11 cellular contexts compared by ENCODE assay signal in genomic region chr20:53581444-53582311, GRCh38. TPM values are rescaled to one million over a fixed set of nuclear protein-coding genes. Genes with fewer than 3 reads are reported as not detected.
DNase-seq lines count a peak whose midpoint lies in the region; ATAC-seq, FAIRE-seq and TF ChIP-seq lines count a peak whose summit lies in the region.
"Had no signal": no experiment of that assay in that cellular context is flagged by ENCODE, and none has a peak within 500 bp of the region (broad histone marks: within the 10 kb centered on the region; RNA-seq: fewer than 3 reads in every experiment).

No MANE protein-coding gene starts in this region.

- H3K36me3 Mint-ChIP-seq in CD8-positive, alpha-beta memory T cell: peaks cover 10 to 59% (median 25%) of the 10 kb centered on the region in 3 donors
- peaks cover 11% of the 10 kb centered on the region for H3K36me3 Mint-ChIP-seq in astrocyte (ENCODE audit: low read depth, unreplicated experiment)
- no peaks in the 10 kb centered on the region for H3K36me3 Mint-ChIP-seq in natural killer cell

- peaks cover 83% of the 10 kb centered on the region for H3K4me1 ChIP-seq in CD8-positive, alpha-beta memory T cell (ENCODE audit: insufficient read depth, low read length)
- H3K4me1 ChIP-seq in astrocyte (ENCODE audit: insufficient read depth, low read length): peaks cover 31% of the 10 kb centered on the region

- DNase-seq in CD8-positive, alpha-beta memory T cell: peak in 3 of 5 donors; percentile 41 to 57 (median 57)
- peak; percentile 44 for DNase-seq in MV-4-11 (lab: John Stamatoyannopoulos, UW)
- no peak for DNase-seq in astrocyte (ENCODE audit: low read depth)
- no peak for DNase-seq in natural killer cell
- DNase-seq in iPS-NIHi11 (ENCODE audit: low spot score): no peak
- DNase-seq in cortex of kidney (lab: John Stamatoyannopoulos, UW): no peak
- no peak for DNase-seq in middle frontal gyrus (ENCODE audit: extremely low spot score, low spot score)

- peaks cover 83 to 94% (median 84%) of the 10 kb centered on the region in 3 donors for H3K4me1 Mint-ChIP-seq in CD8-positive, alpha-beta memory T cell
- H3K4me1 Mint-ChIP-seq in astrocyte (ENCODE audit: low read depth, unreplicated experiment) (peaks cover 51% of the 10 kb centered on the region), natural killer cell (peaks cover 61 to 75% of the 10 kb centered on the region in 2 donors)

- no peak overlapping the region for H2AFZ ChIP-seq in astrocyte (ENCODE audit: low read depth, low read length)

- H3K27ac ChIP-seq in CD8-positive, alpha-beta memory T cell (ENCODE audit: low read depth, low read length): peak overlapping the region; percentile 68
- peak overlapping the region; percentile 83 for H3K27ac ChIP-seq in astrocyte (ENCODE audit: low read depth, low read length)

- no peaks in the 10 kb centered on the region for H3K9me3 ChIP-seq in CD8-positive, alpha-beta memory T cell (ENCODE audit: low read length)
- H3K9me3 ChIP-seq in astrocyte (ENCODE audit: insufficient read depth, low read depth, low read length): no peaks in the 10 kb centered on the region
- H3K9me3 ChIP-seq: thoracic aorta had no signal

- H3K4me3 Mint-ChIP-seq in CD8-positive, alpha-beta memory T cell: peak overlapping the region; percentile 84 to 98 (median 89)
- H3K4me3 Mint-ChIP-seq in astrocyte (ENCODE audit: unreplicated experiment) (no peak overlapping the region), natural killer cell (peak overlapping the region; percentile 76)

- H3K9ac ChIP-seq in astrocyte (ENCODE audit: low read length): no peak overlapping the region

- CTCF ChIA-PET in CD8-positive, alpha-beta memory T cell (lab: Charles Lee): interaction anchor here (0.9 to 8.9 kb wide), 9 partner anchors 28 to 335 kb away, joined by 3 to 83 read pairs (median 4); no protein-coding TSS in a partner anchor

- ATAC-seq in natural killer cell: no peak
- ATAC-seq in HG03039 (IDR thresholded peaks at IDR 0.05; ENCODE audit: unreplicated experiment): no peak

- POLR2A ChIA-PET in CD8-positive, alpha-beta memory T cell (lab: Charles Lee): interaction anchor here (1.0 to 2.3 kb wide), 7 partner anchors 10 to 262 kb away, joined by 3 to 12 read pairs (median 5); no protein-coding TSS in a partner anchor

- peaks cover 97% of the 10 kb centered on the region for H3K79me2 ChIP-seq in astrocyte (ENCODE audit: insufficient read depth, low read length)

- intact Hi-C loops in natural killer cell (cut with micrococcal nuclease): loop anchor here (5.0 kb wide), 1 partner anchor 261 kb away; no protein-coding TSS in a partner anchor

- peaks cover 42% of the 10 kb centered on the region for H4K20me1 ChIP-seq in astrocyte (ENCODE audit: insufficient read depth, low read length)

- H3K4me2 ChIP-seq in astrocyte (ENCODE audit: low read length): no peak overlapping the region

- no peaks in the 10 kb centered on the region for H3K27me3 Mint-ChIP-seq in CD8-positive, alpha-beta memory T cell
- no peaks in the 10 kb centered on the region for H3K27me3 Mint-ChIP-seq in astrocyte (ENCODE audit: low read depth, unreplicated experiment)
- no peaks in the 10 kb centered on the region for H3K27me3 Mint-ChIP-seq in natural killer cell (ENCODE audit: low read depth in 2 of 2)

- TF ChIP-seq CTCF in astrocyte (IDR thresholded peaks at IDR 0.05; ENCODE audit: insufficient read depth, low read depth, low read length) (no peak), natural killer cell (IDR thresholded peaks at IDR 0.05) (no peak)

- FAIRE-seq in astrocyte (lab: Jason Lieb, UNC): no peak
- FAIRE-seq: colon, GM12891 had no signal

- H3K27ac Mint-ChIP-seq in CD8-positive, alpha-beta memory T cell: peak overlapping the region; percentile 88 to 98 (median 92)
- peak overlapping the region; percentile 77 for H3K27ac Mint-ChIP-seq in astrocyte (ENCODE audit: unreplicated experiment)
- H3K27ac Mint-ChIP-seq in natural killer cell: peak overlapping the region; percentile 88 to 92

- H3K4me3 ChIP-seq in CD8-positive, alpha-beta memory T cell (ENCODE audit: low read length): peak overlapping the region; percentile 61
- H3K4me3 ChIP-seq in astrocyte (ENCODE audit: insufficient read depth, low read depth, low read length): no peak overlapping the region

- no peaks in the 10 kb centered on the region for H3K27me3 ChIP-seq in CD8-positive, alpha-beta memory T cell (ENCODE audit: insufficient read depth, low read length, poor library complexity, severe bottlenecking)
- no peaks in the 10 kb centered on the region for H3K27me3 ChIP-seq in astrocyte (ENCODE audit: insufficient read depth, low read length)

- no peaks in the 10 kb centered on the region for H3K9me3 Mint-ChIP-seq in CD8-positive, alpha-beta memory T cell
- H3K9me3 Mint-ChIP-seq in astrocyte (ENCODE audit: unreplicated experiment) (no peaks in the 10 kb centered on the region), natural killer cell (no peaks in the 10 kb centered on the region)

- H3K36me3 ChIP-seq in CD8-positive, alpha-beta memory T cell (ENCODE audit: insufficient read depth, low read length): peaks cover 20% of the 10 kb centered on the region
- H3K36me3 ChIP-seq in astrocyte (ENCODE audit: insufficient read depth, low read length): peaks cover 32% of the 10 kb centered on the region

RNA-seq across cellular contexts. Expression of gene ZNF217, which starts 12.0 kb away (rescaled TPM):
- total RNA-seq in CD8-positive, alpha-beta memory T cell: 10 to 100 TPM; 52.5 to 54.3 TPM
- polyA plus RNA-seq in CD8-positive, alpha-beta memory T cell: 24.0 TPM
- total RNA-seq in astrocyte: 54.6 and 57.9 TPM in 2 replicates
- 10 to 100 TPM; 56.1 to 69.1 (median 59.0) TPM for total RNA-seq in natural killer cell

Comparison
In these comparisons a context has a peak if more than half of its experiments do, and no peak if none do; other contexts are left out.
1. DNase-seq: peak in CD8-positive, alpha-beta memory T cell (3 of 5) and MV-4-11 (single experiment); none in astrocyte (single experiment), natural killer cell (single experiment), iPS-NIHi11 (single experiment), cortex of kidney (single experiment) and middle frontal gyrus (single experiment).
2. Peak in every context shown above with its lines, with median percentiles within 50 percentile points of each other: H3K27ac Mint-ChIP-seq.